Comparison of ENCODE assay signal across 20 cellular contexts in the genomic region with DNA sequence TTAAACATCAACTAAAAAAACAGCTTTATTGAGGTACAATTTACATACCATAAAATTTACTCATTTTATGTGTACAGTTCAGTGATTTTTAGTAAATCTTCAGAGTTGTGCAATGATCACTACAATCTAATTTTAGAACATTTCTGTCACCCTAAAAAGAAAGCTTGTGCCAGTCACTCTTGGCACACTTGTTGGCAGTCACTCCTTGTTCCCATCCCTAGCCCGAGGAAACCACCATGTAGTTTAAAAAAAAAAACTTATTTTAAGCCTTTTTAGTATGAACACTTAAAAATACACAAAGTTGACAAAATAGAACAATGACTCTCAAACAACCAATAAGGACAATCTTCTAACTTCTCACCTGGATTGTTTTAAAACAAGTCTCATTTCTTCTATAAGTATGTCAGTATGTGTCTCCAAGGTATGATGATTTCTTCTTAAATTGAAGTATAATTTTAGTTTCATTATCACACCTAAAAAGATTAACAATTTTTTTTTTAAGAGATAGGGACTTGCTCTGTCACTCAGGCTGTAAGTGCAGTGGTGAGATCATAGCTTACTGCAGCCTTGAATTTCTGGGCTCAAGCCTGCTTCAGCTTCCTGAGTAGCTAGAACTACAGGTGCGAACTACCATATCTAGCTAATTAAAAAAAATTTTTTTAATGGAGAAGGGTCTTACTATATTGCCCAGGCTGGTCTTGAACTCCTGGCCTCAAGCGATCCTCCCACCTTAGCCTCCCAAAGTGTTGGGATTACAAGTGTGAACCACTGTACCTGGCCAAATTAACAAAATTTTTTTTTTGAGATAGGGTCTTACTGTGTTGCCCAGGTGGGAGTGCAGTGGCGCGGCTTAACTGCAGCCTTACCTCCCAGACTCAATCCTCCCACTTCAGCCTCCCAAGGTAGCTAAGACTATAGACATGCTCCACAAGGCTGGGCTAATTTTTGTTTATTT. TPM values are rescaled to one million over a fixed set of nuclear protein-coding genes. Genes with fewer than 3 reads are reported as not detected.
"Had no signal": no experiment of that assay in that cellular context is flagged by ENCODE, and none has a peak within 500 bp of the region (broad histone marks: within the 10 kb centered on the region; RNA-seq: fewer than 3 reads in every experiment).

No MANE protein-coding gene starts in this region.

- H3K4me3 ChIP-seq: esophagus squamous epithelium, mucosa of descending colon, skin epidermis, suprapubic skin, upper lobe of left lung had no signal

- DNase-seq: activated CD4-positive, alpha-beta T cell treated with anti-CD3 and anti-CD28 coated beads, Interleukin-2, amount 10 ng/mL, durations not matched to agents 7 days and 5 days; activated naive CD4-positive, alpha-beta T cell; aorta; cerebellar nuclear complex; effector CD8-positive, alpha-beta T cell; esophagus squamous epithelium; foreskin fibroblast; glutamatergic neuron; mammary epithelial cell; mucosa of descending colon; naive thymus-derived CD4-positive, alpha-beta T cell; stimulated activated CD4-positive, alpha-beta T cell treated with anti-CD3 and anti-CD28 coated beads, Interleukin-15, amount 100 ng/mL, for 24 hours; stimulated activated CD4-positive, alpha-beta T cell treated with anti-CD3 and anti-CD28 coated beads, Interleukin-4, amount 100 ng/mL, for 24 hours; stimulated activated naive CD4-positive, alpha-beta T cell; SW 1271; upper lobe of left lung had no signal

- H3K36me3 ChIP-seq: esophagus squamous epithelium, suprapubic skin, upper lobe of left lung had no signal

- H3K27me3 ChIP-seq: esophagus squamous epithelium, suprapubic skin, upper lobe of left lung had no signal

- H3K4me1 ChIP-seq: esophagus squamous epithelium, parathyroid adenoma, upper lobe of left lung had no signal

- H3K9me3 ChIP-seq: esophagus squamous epithelium, mucosa of descending colon, suprapubic skin, upper lobe of left lung had no signal

- H3K27ac ChIP-seq: esophagus squamous epithelium, parathyroid adenoma, skin epidermis, suprapubic skin, upper lobe of left lung had no signal

- ATAC-seq: mucosa of descending colon; naive thymus-derived CD4-positive, alpha-beta T cell had no signal

RNA-seq across cellular contexts. Expression of gene PPM1E, which starts 53.2 kb away (rescaled TPM):
- total RNA-seq: activated CD4-positive, alpha-beta T cell treated with anti-CD3 and anti-CD28 coated beads, Interleukin-2, amount 10 ng/mL, durations not matched to agents 7 days and 5 days; endothelial cell of umbilical vein had no signal
